1 cellular context compared by ENCODE assay signal in genomic region chr12:86675197-86675596, GRCh38.
TF ChIP-seq lines count a peak whose summit lies in the region.

No MANE protein-coding gene starts in this region.

TF ChIP-seq in endothelial cell of umbilical vein, 7 proteins besides CTCF, POLR2A, EP300 and RAD21:
- TF ChIP-seq GATA2 (IDR thresholded peaks at IDR 0.05; ENCODE audit: insufficient read depth, insufficient read length, low read depth, low read length) (no peak), MAX (IDR thresholded peaks at IDR 0.05; ENCODE audit: insufficient read depth, insufficient read length) (no peak), MYC (IDR thresholded peaks at IDR 0.05; ENCODE audit: low read depth, low read length) (no peak), POLR2AphosphoS5 (IDR thresholded peaks at IDR 0.05; ENCODE audit: insufficient read depth, low read depth, low read length) (no peak), FOS (IDR thresholded peaks at IDR 0.05; ENCODE audit: borderline replicate concordance, insufficient read depth, low read length) (no peak), JUN (IDR thresholded peaks at IDR 0.05; ENCODE audit: borderline replicate concordance, insufficient read depth, insufficient read length, low read depth) (no peak), EZH2 (IDR thresholded peaks at IDR 0.05; ENCODE audit: borderline replicate concordance, low read depth, low read length, severe bottlenecking) (no peak)
